18 cellular contexts compared by ENCODE assay signal in the genomic region with DNA sequence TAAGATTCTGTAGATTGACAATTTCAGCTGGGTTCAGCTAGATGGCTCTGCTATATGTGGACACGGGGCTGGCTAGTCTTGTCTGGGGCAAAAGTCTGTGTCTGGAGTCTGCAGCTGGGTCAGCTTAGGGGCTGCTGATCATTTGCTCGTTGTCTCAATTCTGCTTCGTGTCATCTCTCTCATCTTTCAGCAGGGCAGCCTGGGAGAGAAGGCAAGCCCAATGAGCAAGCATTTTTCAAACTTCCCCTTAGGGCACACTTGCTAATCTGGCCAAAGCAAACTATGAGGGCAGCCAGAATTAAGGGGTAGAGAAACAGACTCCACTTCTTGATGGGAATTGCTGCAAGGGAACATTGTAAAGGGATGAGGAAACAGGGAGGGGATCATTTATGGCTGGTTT.
DNase-seq lines count a peak whose midpoint lies in the region; ATAC-seq and TF ChIP-seq lines count a peak whose summit lies in the region.
"Had no signal": no experiment of that assay in that cellular context is flagged by ENCODE, and none has a peak within 500 bp of the region (broad histone marks: within the 10 kb centered on the region; RNA-seq: fewer than 3 reads in every experiment).

No MANE protein-coding gene starts in this region.

- H3K4me1 ChIP-seq in PC-3 (ENCODE audit: insufficient read depth, low read length): peaks cover 7% of the 10 kb centered on the region
- no peaks in the 10 kb centered on the region for H3K4me1 ChIP-seq in prostate gland (replicated peaks)
- H3K4me1 ChIP-seq: thyroid gland had no signal

- no peak overlapping the region for H3K27ac ChIP-seq in PC-3 (ENCODE audit: low read length)
- H3K27ac ChIP-seq in prostate gland: no peak overlapping the region
- H3K27ac ChIP-seq: thyroid gland had no signal

- POLR2A ChIA-PET in PC-3 (lab: Charles Lee; ENCODE audit: unreplicated experiment): interaction anchor here (0.5 kb wide), 1 partner anchor 174 kb away, joined by 4 read pairs; no protein-coding TSS in a partner anchor

- CTCF ChIA-PET in PC-3 (lab: Charles Lee): no interaction called here

- 29% methylated on average over 3 of the region's 3 CpGs for WGBS in prostate gland

- no peak overlapping the region for H3K9ac ChIP-seq in PC-3 (ENCODE audit: low read length)

- TF ChIP-seq CTCF in PC-3 (conservative IDR thresholded peaks at IDR 0.05; ENCODE audit: low read depth, low read length) (no peak), prostate gland (IDR thresholded peaks at IDR 0.05) (no peak)

- H3K4me2 ChIP-seq in PC-3 (ENCODE audit: low read length): no peak overlapping the region

- H3K4me3 ChIP-seq in PC-3 (ENCODE audit: low read length): no peak overlapping the region
- no peak overlapping the region for H3K4me3 ChIP-seq in prostate gland
- no peak overlapping the region for H3K4me3 ChIP-seq in H7 (ENCODE audit: insufficient read depth, low read depth, low read length)
- H3K4me3 ChIP-seq: thyroid gland had no signal

- H3K27me3 ChIP-seq in PC-3 (ENCODE audit: low read length) (no peaks in the 10 kb centered on the region), prostate gland (replicated peaks; ENCODE audit: insufficient read depth) (no peaks in the 10 kb centered on the region), H7 (ENCODE audit: control insufficient read depth, insufficient read depth, low read length) (no peaks in the 10 kb centered on the region)
- H3K27me3 ChIP-seq: thyroid gland had no signal

- no peaks in the 10 kb centered on the region for H4K20me1 ChIP-seq in PC-3 (ENCODE audit: low read length)

- H3F3A ChIP-seq in PC-3 (ENCODE audit: low read length, unreplicated experiment): no peaks in the 10 kb centered on the region

- peak overlapping the region; percentile 19; the same call in 1 of the 2 replicates for H2AFZ ChIP-seq in PC-3 (ENCODE audit: low read length)

- no peaks in the 10 kb centered on the region for H3K79me2 ChIP-seq in PC-3 (ENCODE audit: low read length)

- H3K9me2 ChIP-seq in PC-3 (replicated peaks; ENCODE audit: low read length): no peaks in the 10 kb centered on the region

- H3K36me3 ChIP-seq in PC-3 (ENCODE audit: low read depth, low read length) (no peaks in the 10 kb centered on the region), prostate gland (no peaks in the 10 kb centered on the region), H7 (replicated peaks; ENCODE audit: control insufficient read depth, insufficient read depth, low read length) (no peaks in the 10 kb centered on the region)
- H3K36me3 ChIP-seq: thyroid gland had no signal

- intact Hi-C loops in PC-3 (cut with micrococcal nuclease) (no loop called here), prostate gland (cut with DNase I) (no loop called here)

- ATAC-seq in PC-3 (peak; percentile 42), GM19324 (IDR thresholded peaks at IDR 0.05; ENCODE audit: low FRiP score, unreplicated experiment) (no peak), GM19351 (IDR thresholded peaks at IDR 0.05; ENCODE audit: unreplicated experiment) (no peak)
- ATAC-seq: activated CD8-positive, alpha-beta memory T cell treated with anti-CD3 and anti-CD28 coated beads, Interleukin-2, amount 10 ng/mL, durations not matched to agents 7 days and 5 days; right cardiac atrium; Right ventricle myocardium inferior had no signal

- no peaks in the 10 kb centered on the region for H3K9me3 ChIP-seq in PC-3 (ENCODE audit: low read length)
- no peaks in the 10 kb centered on the region for H3K9me3 ChIP-seq in prostate gland
- H3K9me3 ChIP-seq: thyroid gland had no signal

- BruUV-seq in PC-3 (replicated peaks; lab: Mats Ljungman, UMichigan): no TSS peak

- DNase-seq in ELF-1 (ENCODE audit: low read depth, low spot score) (peak; percentile 75), PC-3 (peak; percentile 28), fibroblast of gingiva (ENCODE audit: low read depth) (peak; percentile 86), prostate gland (ENCODE audit: low spot score) (peak; percentile 5), H7 (no peak)
- DNase-seq in activated CD4-positive, alpha-beta T cell treated with anti-CD3 and anti-CD28 coated beads for 48 hours: no peak
- DNase-seq: activated CD4-positive, alpha-beta T cell treated with anti-CD3 and anti-CD28 coated beads for 4 hours; activated CD8-positive, alpha-beta memory T cell treated with anti-CD3 and anti-CD28 coated beads, Interleukin-2, amount 10 ng/mL, durations not matched to agents 7 days and 5 days; MV-4-11; NCI-H2029; NCI-H510A; right cardiac atrium; stimulated activated CD4-positive, alpha-beta T cell treated with anti-CD3 and anti-CD28 coated beads, Interleukin-15, amount 100 ng/mL, for 24 hours; SW 1271; thyroid gland had no signal

- TF ChIP-seq POLR2A in prostate gland (IDR thresholded peaks at IDR 0.05): no peak

Comparison
In these comparisons a context has a peak if more than half of its experiments do, and no peak if none do; other contexts are left out.
1. DNase-seq: peak in ELF-1 (single experiment), PC-3 (single experiment), fibroblast of gingiva (single experiment) and prostate gland (single experiment); none in activated CD4-positive, alpha-beta T cell treated with anti-CD3 and anti-CD28 coated beads for 48 hours (single experiment) and H7 (single experiment).